1 cellular context compared by ENCODE assay signal in genomic region chr22:42805016-42805997, GRCh38.
TF ChIP-seq lines count a peak whose summit lies in the region.

No MANE protein-coding gene starts in this region.

TF ChIP-seq in HepG2, 621 proteins besides CTCF, POLR2A, EP300 and RAD21 (continued from another document and continues in another):
- TF ChIP-seq, protein P1, sequence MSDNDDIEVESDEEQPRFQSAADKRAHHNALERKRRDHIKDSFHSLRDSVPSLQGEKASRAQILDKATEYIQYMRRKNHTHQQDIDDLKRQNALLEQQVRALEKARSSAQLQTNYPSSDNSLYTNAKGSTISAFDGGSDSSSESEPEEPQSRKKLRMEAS (IDR thresholded peaks at IDR 0.05): peak; percentile 62; the same call in 1 of the 2 replicates
- TF ChIP-seq SRSF1 (optimal IDR thresholded peaks at IDR 0.05; ENCODE audit: low read depth, low read length) (no peak), MBNL3 (CRISPR knock-in tag; conservative IDR thresholded peaks at IDR 0.05) (no peak), ZBTB2 (CRISPR knock-in tag; IDR thresholded peaks at IDR 0.05; ENCODE audit: low read depth) (no peak), SKIL (CRISPR knock-in tag; IDR thresholded peaks at IDR 0.05; ENCODE audit: borderline replicate concordance) (peak; percentile 57), ZNF17 (CRISPR knock-in tag; IDR thresholded peaks at IDR 0.05) (no peak), ZNF234 (CRISPR knock-in tag; conservative IDR thresholded peaks at IDR 0.05) (no peak), MTF2 (CRISPR knock-in tag; IDR thresholded peaks at IDR 0.05; ENCODE audit: borderline replicate concordance) (no peak), ZNF20 (CRISPR knock-in tag; IDR thresholded peaks at IDR 0.05) (no peak), GFI1 (CRISPR knock-in tag; IDR thresholded peaks at IDR 0.05; ENCODE audit: borderline replicate concordance) (no peak; the same call in 1 of the 2 replicates), CBX5 (CRISPR knock-in tag; IDR thresholded peaks at IDR 0.05; ENCODE audit: borderline replicate concordance) (no peak), ZSCAN31 (CRISPR knock-in tag; IDR thresholded peaks at IDR 0.05; ENCODE audit: low read depth) (no peak), NR2C2 (CRISPR knock-in tag; IDR thresholded peaks at IDR 0.05; ENCODE audit: borderline replicate concordance) (peak; percentile 47), ZNF891 (CRISPR knock-in tag; IDR thresholded peaks at IDR 0.05) (no peak), HMGXB3 (CRISPR knock-in tag; IDR thresholded peaks at IDR 0.05; ENCODE audit: borderline replicate concordance) (no peak), PITX1 (CRISPR knock-in tag; IDR thresholded peaks at IDR 0.05) (peak; percentile 20; the same call in 1 of the 2 replicates), KLF15 (CRISPR knock-in tag; IDR thresholded peaks at IDR 0.05; ENCODE audit: borderline replicate concordance) (no peak), ZNF136 (CRISPR knock-in tag; IDR thresholded peaks at IDR 0.05; ENCODE audit: low read depth) (no peak), NFIC (IDR thresholded peaks at IDR 0.05; ENCODE audit: low read length) (peak; percentile 80; the same call in 1 of the 2 replicates), HES4 (CRISPR knock-in tag; IDR thresholded peaks at IDR 0.05; ENCODE audit: borderline replicate concordance) (no peak), CBX1 (IDR thresholded peaks at IDR 0.05; ENCODE audit: low read depth) (no peak), DPF2 (CRISPR knock-in tag; IDR thresholded peaks at IDR 0.05; ENCODE audit: borderline replicate concordance, low read depth) (peak; percentile 72), ZNF543 (CRISPR knock-in tag; IDR thresholded peaks at IDR 0.05) (no peak), CCDC6 (CRISPR knock-in tag; IDR thresholded peaks at IDR 0.05) (no peak; the same call in 1 of the 2 replicates), ZNF335 (CRISPR knock-in tag; IDR thresholded peaks at IDR 0.05) (no peak), ZFY (CRISPR knock-in tag; IDR thresholded peaks at IDR 0.05) (no peak), CENPBD1 (CRISPR knock-in tag; IDR thresholded peaks at IDR 0.05; ENCODE audit: borderline replicate concordance, low read depth) (no peak), MYC (CRISPR knock-in tag; IDR thresholded peaks at IDR 0.05; ENCODE audit: borderline replicate concordance) (peak; percentile 61; the same call in 1 of the 2 replicates), ZSCAN29 (CRISPR knock-in tag; conservative IDR thresholded peaks at IDR 0.05) (peak; percentile 80), ZNF652 (CRISPR knock-in tag; IDR thresholded peaks at IDR 0.05; ENCODE audit: borderline replicate concordance, low read depth) (no peak), ZC3H13 (CRISPR knock-in tag; IDR thresholded peaks at IDR 0.05) (no peak), SRF (IDR thresholded peaks at IDR 0.05; ENCODE audit: low read depth, low read length) (0 out of 2 replicates have a peak, but pooled peaks have one; percentile 7), ATF6 (CRISPR knock-in tag; conservative IDR thresholded peaks at IDR 0.05) (no peak), ZBTB7B (CRISPR knock-in tag; IDR thresholded peaks at IDR 0.05) (peak; percentile 92), KLF16 (CRISPR knock-in tag; IDR thresholded peaks at IDR 0.05) (peak in 1 of 2 experiments; percentile 26; a peak in 1 of 4 replicates), ZNF567 (CRISPR knock-in tag; IDR thresholded peaks at IDR 0.05; ENCODE audit: borderline replicate concordance) (0 out of 2 replicates have a peak, but pooled peaks have one; percentile 81), ELF4 (CRISPR knock-in tag; IDR thresholded peaks at IDR 0.05; ENCODE audit: borderline replicate concordance) (no peak), RFX3 (CRISPR knock-in tag; IDR thresholded peaks at IDR 0.05) (peak; percentile 61), KLF12 (CRISPR knock-in tag; IDR thresholded peaks at IDR 0.05; ENCODE audit: borderline replicate concordance) (0 out of 2 replicates have a peak, but pooled peaks have one; percentile 27), NR3C1 (CRISPR knock-in tag; IDR thresholded peaks at IDR 0.05) (no peak), SNAPC4 (CRISPR knock-in tag; IDR thresholded peaks at IDR 0.05) (no peak)
- TF ChIP-seq, protein P2, sequence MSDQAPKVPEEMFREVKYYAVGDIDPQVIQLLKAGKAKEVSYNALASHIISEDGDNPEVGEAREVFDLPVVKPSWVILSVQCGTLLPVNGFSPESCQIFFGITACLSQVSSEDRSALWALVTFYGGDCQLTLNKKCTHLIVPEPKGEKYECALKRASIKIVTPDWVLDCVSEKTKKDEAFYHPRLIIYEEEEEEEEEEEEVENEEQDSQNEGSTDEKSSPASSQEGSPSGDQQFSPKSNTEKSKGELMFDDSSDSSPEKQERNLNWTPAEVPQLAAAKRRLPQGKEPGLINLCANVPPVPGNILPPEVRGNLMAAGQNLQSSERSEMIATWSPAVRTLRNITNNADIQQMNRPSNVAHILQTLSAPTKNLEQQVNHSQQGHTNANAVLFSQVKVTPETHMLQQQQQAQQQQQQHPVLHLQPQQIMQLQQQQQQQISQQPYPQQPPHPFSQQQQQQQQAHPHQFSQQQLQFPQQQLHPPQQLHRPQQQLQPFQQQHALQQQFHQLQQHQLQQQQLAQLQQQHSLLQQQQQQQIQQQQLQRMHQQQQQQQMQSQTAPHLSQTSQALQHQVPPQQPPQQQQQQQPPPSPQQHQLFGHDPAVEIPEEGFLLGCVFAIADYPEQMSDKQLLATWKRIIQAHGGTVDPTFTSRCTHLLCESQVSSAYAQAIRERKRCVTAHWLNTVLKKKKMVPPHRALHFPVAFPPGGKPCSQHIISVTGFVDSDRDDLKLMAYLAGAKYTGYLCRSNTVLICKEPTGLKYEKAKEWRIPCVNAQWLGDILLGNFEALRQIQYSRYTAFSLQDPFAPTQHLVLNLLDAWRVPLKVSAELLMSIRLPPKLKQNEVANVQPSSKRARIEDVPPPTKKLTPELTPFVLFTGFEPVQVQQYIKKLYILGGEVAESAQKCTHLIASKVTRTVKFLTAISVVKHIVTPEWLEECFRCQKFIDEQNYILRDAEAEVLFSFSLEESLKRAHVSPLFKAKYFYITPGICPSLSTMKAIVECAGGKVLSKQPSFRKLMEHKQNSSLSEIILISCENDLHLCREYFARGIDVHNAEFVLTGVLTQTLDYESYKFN (CRISPR knock-in tag; conservative IDR thresholded peaks at IDR 0.05): peak; percentile 94
- TF ChIP-seq, protein P3, sequence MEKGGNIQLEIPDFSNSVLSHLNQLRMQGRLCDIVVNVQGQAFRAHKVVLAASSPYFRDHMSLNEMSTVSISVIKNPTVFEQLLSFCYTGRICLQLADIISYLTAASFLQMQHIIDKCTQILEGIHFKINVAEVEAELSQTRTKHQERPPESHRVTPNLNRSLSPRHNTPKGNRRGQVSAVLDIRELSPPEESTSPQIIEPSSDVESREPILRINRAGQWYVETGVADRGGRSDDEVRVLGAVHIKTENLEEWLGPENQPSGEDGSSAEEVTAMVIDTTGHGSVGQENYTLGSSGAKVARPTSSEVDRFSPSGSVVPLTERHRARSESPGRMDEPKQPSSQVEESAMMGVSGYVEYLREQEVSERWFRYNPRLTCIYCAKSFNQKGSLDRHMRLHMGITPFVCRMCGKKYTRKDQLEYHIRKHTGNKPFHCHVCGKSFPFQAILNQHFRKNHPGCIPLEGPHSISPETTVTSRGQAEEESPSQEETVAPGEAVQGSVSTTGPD (CRISPR knock-in tag; IDR thresholded peaks at IDR 0.05): peak; percentile 76
